1 cellular context compared by ENCODE assay signal in genomic region chr20:2578430-2579192, GRCh38.
TF ChIP-seq lines count a peak whose summit lies in the region.

No MANE protein-coding gene starts in this region.

TF ChIP-seq in K562, 482 proteins besides CTCF, POLR2A, EP300 and RAD21 (continued from another document):
- TF ChIP-seq E4F1 (CRISPR knock-in tag; IDR thresholded peaks at IDR 0.05; ENCODE audit: borderline replicate concordance) (peak; percentile 86), NFE2 (IDR thresholded peaks at IDR 0.05; ENCODE audit: low read depth) (peak; percentile 39; the same call in 1 of the 2 replicates), NFIC (IDR thresholded peaks at IDR 0.05) (peak; percentile 94), HCFC1 (IDR thresholded peaks at IDR 0.05; ENCODE audit: low read depth, low read length) (no peak), TEAD1 (CRISPR knock-in tag; IDR thresholded peaks at IDR 0.05) (no peak), C11orf30 (IDR thresholded peaks at IDR 0.05; ENCODE audit: low read depth) (peak; percentile 11; the same call in 1 of the 2 replicates), TEAD4 (IDR thresholded peaks at IDR 0.05; ENCODE audit: low read length) (0 out of 2 replicates have a peak, but pooled peaks have one; percentile 14), TEAD4 (CRISPR knock-in tag; IDR thresholded peaks at IDR 0.05; ENCODE audit: borderline replicate concordance) (no peak), DPF2 (IDR thresholded peaks at IDR 0.05) (0 out of 2 replicates have a peak, but pooled peaks have one; percentile 21), NFIX (CRISPR knock-in tag; IDR thresholded peaks at IDR 0.05; ENCODE audit: low read depth) (peak; percentile 31; the same call in 1 of the 2 replicates), ARID1B (IDR thresholded peaks at IDR 0.05) (peak; percentile 32; the same call in 1 of the 2 replicates), EGR1 (conservative IDR thresholded peaks at IDR 0.05) (peak; percentile 24; the same call in 1 of the 2 replicates)
